1 cellular context compared by ENCODE assay signal in genomic region chr1:114238066-114238465, GRCh38.
TF ChIP-seq lines count a peak whose summit lies in the region.

No MANE protein-coding gene starts in this region.

TF ChIP-seq in GM23338, 12 proteins besides CTCF, POLR2A, EP300 and RAD21 (continued from another document):
- TF ChIP-seq REST (IDR thresholded peaks at IDR 0.05; ENCODE audit: unreplicated experiment): no peak
- TF ChIP-seq JUNB (IDR thresholded peaks at IDR 0.05; ENCODE audit: unreplicated experiment): no peak
- no peak for TF ChIP-seq CREB1 (CRISPR knock-in tag; IDR thresholded peaks at IDR 0.05; ENCODE audit: low read depth)
- TF ChIP-seq STAT1 (IDR thresholded peaks at IDR 0.05; ENCODE audit: unreplicated experiment): no peak
- no peak for TF ChIP-seq ZNF331 (CRISPR knock-in tag; IDR thresholded peaks at IDR 0.05; ENCODE audit: low read depth)
- TF ChIP-seq POLR2AphosphoS5 (IDR thresholded peaks at IDR 0.05; ENCODE audit: low read depth): no peak
- no peak for TF ChIP-seq EZH2 (IDR thresholded peaks at IDR 0.05; ENCODE audit: low read depth, unreplicated experiment)
- TF ChIP-seq NANOG (IDR thresholded peaks at IDR 0.05; ENCODE audit: borderline replicate concordance): no peak
